21 cellular contexts compared by ENCODE assay signal in genomic region chr1:65953170-65953569, GRCh38.
DNase-seq lines count a peak whose midpoint lies in the region; ATAC-seq, FAIRE-seq and TF ChIP-seq lines count a peak whose summit lies in the region.
"Had no signal": no experiment of that assay in that cellular context is flagged by ENCODE, and none has a peak within 500 bp of the region (broad histone marks: within the 10 kb centered on the region; RNA-seq: fewer than 3 reads in every experiment).

No MANE protein-coding gene starts in this region.

- TF ChIP-seq POLR2A in right lobe of liver (IDR thresholded peaks at IDR 0.05), result no peak

- H3K27me3 ChIP-seq in astrocyte (ENCODE audit: insufficient read depth, low read length) (no peaks in the 10 kb centered on the region), right lobe of liver (no peaks in the 10 kb centered on the region)
- H3K27me3 ChIP-seq: BE2C had no signal

- no peak for ATAC-seq in right lobe of liver
- ATAC-seq in HG02623 (IDR thresholded peaks at IDR 0.05; ENCODE audit: unreplicated experiment), result no peak
- ATAC-seq: A549, Panc1 had no signal

- H3K27ac ChIP-seq in astrocyte (ENCODE audit: low read depth, low read length) (peak overlapping the region; percentile 8), right lobe of liver (no peak overlapping the region)

- no peaks in the 10 kb centered on the region for H3K36me3 ChIP-seq in astrocyte (ENCODE audit: insufficient read depth, low read length)
- H3K36me3 ChIP-seq in right lobe of liver, result no peaks in the 10 kb centered on the region
- H3K36me3 ChIP-seq: BE2C had no signal

- H3K9me3 Mint-ChIP-seq in activated naive CD4-positive, alpha-beta T cell treated with anti-CD3 and anti-CD28 coated beads, Interleukin-2, amount 50 U/mL, for 24 hours, result no peaks in the 10 kb centered on the region
- no peaks in the 10 kb centered on the region for H3K9me3 Mint-ChIP-seq in astrocyte (ENCODE audit: unreplicated experiment)

- no peaks in the 10 kb centered on the region for H3K27me3 Mint-ChIP-seq in activated naive CD4-positive, alpha-beta T cell treated with anti-CD3 and anti-CD28 coated beads, Interleukin-2, amount 50 U/mL, for 24 hours
- H3K27me3 Mint-ChIP-seq in astrocyte (ENCODE audit: low read depth, unreplicated experiment), result peaks cover 5% of the 10 kb centered on the region

- TF ChIP-seq CTCF in astrocyte (IDR thresholded peaks at IDR 0.05; ENCODE audit: insufficient read depth, low read depth, low read length) (no peak), right lobe of liver (IDR thresholded peaks at IDR 0.05) (no peak)

- H3K9ac ChIP-seq in astrocyte (ENCODE audit: low read length), result no peak overlapping the region

- peaks cover 5% of the 10 kb centered on the region for H3K4me1 ChIP-seq in astrocyte (ENCODE audit: insufficient read depth, low read length)
- H3K4me1 ChIP-seq in right lobe of liver, result no peaks in the 10 kb centered on the region

- no peak overlapping the region for H3K4me3 Mint-ChIP-seq in activated naive CD4-positive, alpha-beta T cell treated with anti-CD3 and anti-CD28 coated beads, Interleukin-2, amount 50 U/mL, for 24 hours
- H3K4me3 Mint-ChIP-seq in astrocyte (ENCODE audit: unreplicated experiment), result no peak overlapping the region

- no peak for FAIRE-seq in astrocyte (lab: Jason Lieb, UNC)
- FAIRE-seq: A549, D721Med had no signal

- WGBS in right lobe of liver (ENCODE audit: insufficient coverage, low coverage, low lambda C conversion rate, missing lambda C conversion rate), result 33% methylated on average over 1 of the region's 1 CpG

- H3K4me3 ChIP-seq in astrocyte (ENCODE audit: insufficient read depth, low read depth, low read length), result no peak overlapping the region
- H3K4me3 ChIP-seq in right lobe of liver, result no peak overlapping the region
- H3K4me3 ChIP-seq: A549 had no signal

- intact Hi-C loops in right lobe of liver (cut with DNase I), result no loop called here

- no peaks in the 10 kb centered on the region for H4K20me1 ChIP-seq in astrocyte (ENCODE audit: insufficient read depth, low read length)

- no peak overlapping the region for H2AFZ ChIP-seq in astrocyte (ENCODE audit: low read depth, low read length)

- no peak for DNase-seq in activated naive CD4-positive, alpha-beta T cell treated with Interleukin-2 at 50 U/mL for 16 hours
- DNase-seq in astrocyte (ENCODE audit: low read depth) (no peak), lung microvascular endothelial cell (ENCODE audit: low read depth in 2 of 2) (peak; percentile 24 to 56), activated gamma-delta T cell treated with Interleukin-2 at 50 U/mL for 16 hours (no peak), NCI-H510A (lab: John Stamatoyannopoulos, UW) (no peak), right lobe of liver (no peak)
- DNase-seq: BE2C, H7, KBM-7, NCI-H1092 treated with DMSO at 0.1 percent for 48 hours, NCI-H1436 treated with DMSO at 0.1 percent for 48 hours, NCI-H1930, NCI-H2227 treated with DMSO at 0.1 percent for 48 hours, NCI-H510A treated with DMSO at 0.1 percent for 48 hours, NCI-H748 treated with DMSO at 0.1 percent for 48 hours, SIG-M5 had no signal

- H3K79me2 ChIP-seq in astrocyte (ENCODE audit: insufficient read depth, low read length), result no peaks in the 10 kb centered on the region

- H3K4me1 Mint-ChIP-seq in activated naive CD4-positive, alpha-beta T cell treated with anti-CD3 and anti-CD28 coated beads, Interleukin-2, amount 50 U/mL, for 24 hours, result peaks cover 8% of the 10 kb centered on the region
- H3K4me1 Mint-ChIP-seq in astrocyte (ENCODE audit: low read depth, unreplicated experiment), result no peaks in the 10 kb centered on the region

- H3K27ac Mint-ChIP-seq in activated naive CD4-positive, alpha-beta T cell treated with anti-CD3 and anti-CD28 coated beads, Interleukin-2, amount 50 U/mL, for 24 hours, result peak overlapping the region; percentile 69
- H3K27ac Mint-ChIP-seq in astrocyte (ENCODE audit: unreplicated experiment), result no peak overlapping the region

- H3K9me3 ChIP-seq in astrocyte (ENCODE audit: insufficient read depth, low read depth, low read length) (no peaks in the 10 kb centered on the region), right lobe of liver (no peaks in the 10 kb centered on the region)
- H3K9me3 ChIP-seq: A549, BE2C had no signal

- peak overlapping the region; percentile 19 for H3K4me2 ChIP-seq in astrocyte (ENCODE audit: low read length)
- H3K4me2 ChIP-seq: A549 had no signal

- no peaks in the 10 kb centered on the region for H3K36me3 Mint-ChIP-seq in activated naive CD4-positive, alpha-beta T cell treated with anti-CD3 and anti-CD28 coated beads, Interleukin-2, amount 50 U/mL, for 24 hours
- H3K36me3 Mint-ChIP-seq in astrocyte (ENCODE audit: low read depth, unreplicated experiment), result no peaks in the 10 kb centered on the region

Comparison
In these comparisons a context has a peak if more than half of its experiments do, and no peak if none do; other contexts are left out.
1. DNase-seq: peak in lung microvascular endothelial cell (2 of 2); none in activated naive CD4-positive, alpha-beta T cell treated with Interleukin-2 at 50 U/mL for 16 hours (single experiment), astrocyte (single experiment), activated gamma-delta T cell treated with Interleukin-2 at 50 U/mL for 16 hours (single experiment), NCI-H510A (single experiment) and right lobe of liver (0 of 3).